In the genomic region with DNA sequence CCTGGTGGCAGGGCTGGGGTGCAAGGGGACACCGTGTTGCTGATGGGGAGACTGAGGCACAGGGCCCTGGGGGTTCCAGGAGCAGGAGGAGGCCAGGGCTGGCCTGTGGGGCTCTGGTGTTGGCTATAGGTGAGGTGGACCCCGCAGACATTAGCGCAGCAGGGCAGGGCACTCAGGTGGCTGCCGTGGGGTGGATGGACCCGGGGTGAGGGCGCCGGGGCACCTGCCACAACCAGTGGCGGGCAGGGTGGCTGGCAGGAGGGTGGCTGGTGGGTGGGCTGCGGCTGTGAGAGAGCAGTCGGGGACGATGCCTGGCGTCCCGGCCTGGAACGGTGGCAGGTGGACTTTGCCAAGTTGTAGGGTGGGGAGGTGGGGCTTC, we compare ENCODE assay signal across 15 cellular contexts. TPM values are rescaled to one million over a fixed set of nuclear protein-coding genes. Genes with fewer than 3 reads are reported as not detected.
DNase-seq lines count a peak whose midpoint lies in the region; ATAC-seq and TF ChIP-seq lines count a peak whose summit lies in the region.
"Had no signal": no experiment of that assay in that cellular context is flagged by ENCODE, and none has a peak within 500 bp of the region (broad histone marks: within the 10 kb centered on the region; RNA-seq: fewer than 3 reads in every experiment).

No MANE protein-coding gene starts in this region.

- no peaks in the 10 kb centered on the region for H4K20me1 ChIP-seq in KMS-11 (ENCODE audit: insufficient read depth)

- CTCF ChIA-PET in Caco-2 (lab: Charles Lee), result interaction anchor here (1.0 kb wide), 1 partner anchor 13 kb away, joined by 4 read pairs; no protein-coding TSS in a partner anchor

- peak overlapping the region; percentile 50; the same call in 1 of the 2 replicates for H3K9ac ChIP-seq in KMS-11

- ATAC-seq in body of pancreas (no peak), HG03439 (IDR thresholded peaks at IDR 0.05; ENCODE audit: unreplicated experiment) (no peak)

- H3K4me1 Mint-ChIP-seq in Caco-2 (ENCODE audit: low read depth, unreplicated experiment), result peaks cover 6% of the 10 kb centered on the region

- no peak for TF ChIP-seq POLR2A in body of pancreas (IDR thresholded peaks at IDR 0.05)

- no peaks in the 10 kb centered on the region for H3K27me3 ChIP-seq in Caco-2 (replicated peaks; ENCODE audit: control insufficient read depth, insufficient read depth, low read length)
- H3K27me3 ChIP-seq in KMS-11 (ENCODE audit: insufficient read depth, low read depth), result peaks cover 3% of the 10 kb centered on the region; the same call in 1 of the 2 replicates
- H3K27me3 ChIP-seq in body of pancreas, result no peaks in the 10 kb centered on the region

- no peak overlapping the region for H3K4me2 ChIP-seq in KMS-11

- intact Hi-C loops in Caco-2 (cut with micrococcal nuclease; ENCODE audit: unreplicated experiment) (no loop called here), body of pancreas (cut with DNase I) (loop anchor here (5.0 kb wide), 1 partner anchor 48 kb away; no protein-coding TSS in a partner anchor)

- TF ChIP-seq CTCF in Caco-2 (IDR thresholded peaks at IDR 0.05; ENCODE audit: insufficient read depth in 1 of 2, low read depth in 1 of 2, low read length in 1 of 2, severe bottlenecking in 1 of 2, unreplicated experiment in 1 of 2) (no peak), KMS-11 (conservative IDR thresholded peaks at IDR 0.05; ENCODE audit: low read depth, low read length) (no peak), body of pancreas (IDR thresholded peaks at IDR 0.05) (no peak)

- no TSS peak for BruUV-seq in Caco-2 (replicated peaks; lab: Mats Ljungman, UMichigan)

- H3K4me3 Mint-ChIP-seq in Caco-2 (ENCODE audit: unreplicated experiment), result no peak overlapping the region
- H3K4me3 Mint-ChIP-seq: CD4-positive, alpha-beta T cell had no signal

- peaks cover 72% of the 10 kb centered on the region for H3K36me3 Mint-ChIP-seq in Caco-2 (ENCODE audit: insufficient read depth, unreplicated experiment)

- H3K4me1 ChIP-seq in Caco-2 (peaks cover 33% of the 10 kb centered on the region), KMS-11 (ENCODE audit: low read depth, poor library complexity, severe bottlenecking) (no peaks in the 10 kb centered on the region), body of pancreas (peaks cover 67% of the 10 kb centered on the region)
- H3K4me1 ChIP-seq: BE2C had no signal

- H3K4me3 ChIP-seq in Caco-2 (ENCODE audit: low read depth, low read length) (no peak overlapping the region), KMS-11 (IDR thresholded peaks at IDR 0.05; ENCODE audit: insufficient read depth, low read depth, low read length) (no peak overlapping the region), body of pancreas (no peak overlapping the region)

- no peak overlapping the region for H2AFZ ChIP-seq in KMS-11 (ENCODE audit: low read depth)

- peak overlapping the region; percentile 98 for H3K27ac ChIP-seq in KMS-11
- peak overlapping the region in 3 of 4 donors; percentile 44 to 72 (median 44) for H3K27ac ChIP-seq in body of pancreas
- H3K27ac ChIP-seq: C4-2B had no signal

- peak overlapping the region; percentile 32 for H3K27ac Mint-ChIP-seq in Caco-2 (ENCODE audit: unreplicated experiment)
- H3K27ac Mint-ChIP-seq: CD4-positive, alpha-beta T cell had no signal

- H3K9me3 Mint-ChIP-seq in Caco-2 (ENCODE audit: unreplicated experiment), result no peaks in the 10 kb centered on the region
- H3K9me3 Mint-ChIP-seq: CD4-positive, alpha-beta T cell had no signal

- WGBS in body of pancreas, 2 donors, result 76 to 89% methylated on average over 9 to 14 of the region's 14 CpGs

- peaks cover 2% of the 10 kb centered on the region for H3K36me3 ChIP-seq in Caco-2 (ENCODE audit: control insufficient read depth, insufficient read depth, low read length)
- H3K36me3 ChIP-seq in KMS-11 (ENCODE audit: insufficient read depth), result peaks cover 3% of the 10 kb centered on the region; the same call in 1 of the 2 replicates
- H3K36me3 ChIP-seq in body of pancreas (replicated peaks in 1 of 2; ENCODE audit: insufficient read depth in 1 of 2, low read depth in 2 of 2), result no peaks in the 10 kb centered on the region
- H3K36me3 ChIP-seq: BE2C had no signal

- no peaks in the 10 kb centered on the region for H3K27me3 Mint-ChIP-seq in Caco-2 (ENCODE audit: insufficient read depth, unreplicated experiment)

- peaks cover 26% of the 10 kb centered on the region; the same call in 1 of the 2 replicates for H3K79me2 ChIP-seq in KMS-11 (ENCODE audit: insufficient read depth, low read depth)

- DNase-seq in Caco-2 (no peak), body of pancreas (no peak), NCI-H345 treated with DMSO at 0.1 percent for 48 hours (lab: John Stamatoyannopoulos, UW; ENCODE audit: unreplicated experiment) (no peak)
- no peak for DNase-seq in stimulated activated CD4-positive, alpha-beta T cell treated with anti-CD3 and anti-CD28 coated beads, Interleukin-12 subunit alpha, Interleukin-12 subunit beta, amount 100 ng/mL, for 4 hours
- DNase-seq: ACHN; BE2C; CD4-positive, alpha-beta T cell; DMS153; DMS79; GDM1; GOT3; H7 had no signal

- POLR2A ChIA-PET in Caco-2 (lab: Charles Lee), result no interaction called here

- no peaks in the 10 kb centered on the region for H3K9me3 ChIP-seq in Caco-2
- H3K9me3 ChIP-seq in body of pancreas, result no peaks in the 10 kb centered on the region
- H3K9me3 ChIP-seq: BE2C had no signal

RNA-seq across cellular contexts. Expression of gene FGFR3, which starts 6.9 kb away (rescaled TPM):
- 112 and 132 TPM in 2 replicates for total RNA-seq in Caco-2 (2022)
- total RNA-seq in body of pancreas, result 100 to 1,000 TPM; 114 to 196 TPM

RNA-seq across cellular contexts. Expression of gene LETM1, which starts 56.0 kb away (rescaled TPM):
- total RNA-seq in Caco-2 (2022) (63.9 and 68.9 TPM in 2 replicates), body of pancreas (10 to 100 TPM; 23.3 to 52.4 TPM)
